In genomic region chr16:81624718-81625543, GRCh38 we compare ENCODE assay signal across 11 cellular contexts.
A peak's percentile ranks its signal among the peaks of the same experiment; 100 is the strongest.
DNase-seq lines count a peak whose midpoint lies in the region; ATAC-seq and TF ChIP-seq lines count a peak whose summit lies in the region.
"Had no signal": no experiment of that assay in that cellular context is flagged by ENCODE, and none has a peak within 500 bp of the region (broad histone marks: within the 10 kb centered on the region; RNA-seq: fewer than 3 reads in every experiment).

No MANE protein-coding gene starts in this region.

- CTCF ChIA-PET in HEK293 (lab: Yijun Ruan, JAX), result interaction anchor here (0.6 to 1.2 kb wide), 5 partner anchors 17 to 261 kb away, joined by 3 to 6 read pairs (median 3); no protein-coding TSS in a partner anchor

- H3K9me3 Mint-ChIP-seq in CD4-positive, CD25-positive, alpha-beta regulatory T cell, result no peaks in the 10 kb centered on the region
- H3K9me3 Mint-ChIP-seq: natural killer cell had no signal

- H3K27me3 ChIP-seq in CD4-positive, CD25-positive, alpha-beta regulatory T cell (ENCODE audit: control insufficient read depth, insufficient read depth, low read length), result no peaks in the 10 kb centered on the region
- H3K27me3 ChIP-seq in dorsolateral prefrontal cortex, result no peaks in the 10 kb centered on the region

- H3K27ac ChIP-seq in CD4-positive, CD25-positive, alpha-beta regulatory T cell (ENCODE audit: insufficient read depth, low read length, poor library complexity, severe bottlenecking), result no peak overlapping the region
- H3K27ac ChIP-seq in HEK293 (ENCODE audit: extremely low read depth, low read depth, low read length) (no peak overlapping the region), dorsolateral prefrontal cortex (peak overlapping the region in 22 of 59 donors; percentile 2 to 73 (median 30))

- peaks cover 2% of the 10 kb centered on the region for H3K36me3 ChIP-seq in CD4-positive, CD25-positive, alpha-beta regulatory T cell (ENCODE audit: control insufficient read depth, insufficient read depth, low read length)
- H3K36me3 ChIP-seq in HEK293 (ENCODE audit: control insufficient read depth in 2 of 2, insufficient read depth in 1 of 2, low read length in 2 of 2), result peaks cover 0 to 11% of the 10 kb centered on the region in 2 experiments; a peak in 1 of 3 replicates

- ATAC-seq in CD4-positive, CD25-positive, alpha-beta regulatory T cell (ENCODE audit: low read depth in 2 of 2), result no peak
- ATAC-seq in GM18867 (IDR thresholded peaks at IDR 0.05; ENCODE audit: unreplicated experiment), result no peak
- ATAC-seq in HG02870 (IDR thresholded peaks at IDR 0.05; ENCODE audit: unreplicated experiment), result no peak

- no peaks in the 10 kb centered on the region for H3K27me3 Mint-ChIP-seq in CD4-positive, CD25-positive, alpha-beta regulatory T cell

- H3K9me3 ChIP-seq in CD4-positive, CD25-positive, alpha-beta regulatory T cell (ENCODE audit: control insufficient read depth in 2 of 2, low read length in 2 of 2), result no peaks in the 10 kb centered on the region
- H3K9me3 ChIP-seq in HEK293 (ENCODE audit: control insufficient read depth, insufficient read depth, low read depth, low read length), result no peaks in the 10 kb centered on the region

- intact Hi-C loops in dorsolateral prefrontal cortex (cut with DNase I), result loop anchor here (5.0 to 10.0 kb wide), 3 partner anchors 72 to 220 kb away; no protein-coding TSS in a partner anchor

- peaks cover 6 to 14% (median 9%) of the 10 kb centered on the region in 4 donors for H3K4me1 Mint-ChIP-seq in CD4-positive, CD25-positive, alpha-beta regulatory T cell

- no peak for TF ChIP-seq CTCF in HEK293 (tag by site-specific recombination; IDR thresholded peaks at IDR 0.05)
- TF ChIP-seq CTCF in dorsolateral prefrontal cortex (IDR thresholded peaks at IDR 0.05 in 54 of 56, conservative IDR thresholded peaks at IDR 0.05 in 2 of 56; ENCODE audit: low read depth in 1 of 56, partially characterized antibody in 56 of 56), result no peak

- peaks cover 11% of the 10 kb centered on the region for H3K36me3 Mint-ChIP-seq in CD4-positive, CD25-positive, alpha-beta regulatory T cell
- H3K36me3 Mint-ChIP-seq: natural killer cell had no signal

- H3K4me3 Mint-ChIP-seq in CD4-positive, CD25-positive, alpha-beta regulatory T cell, result no peak overlapping the region
- H3K4me3 Mint-ChIP-seq: natural killer cell had no signal

- H3K27ac Mint-ChIP-seq in CD4-positive, CD25-positive, alpha-beta regulatory T cell, result peak overlapping the region; percentile 63 to 78 (median 78)

- no peaks in the 10 kb centered on the region for H3K4me1 ChIP-seq in CD4-positive, CD25-positive, alpha-beta regulatory T cell (ENCODE audit: control insufficient read depth, insufficient read depth, low read length, poor library complexity, severe bottlenecking)
- H3K4me1 ChIP-seq in HEK293 (ENCODE audit: control insufficient read depth, insufficient read depth, low read length), result no peaks in the 10 kb centered on the region

- H3K4me3 ChIP-seq in CD4-positive, CD25-positive, alpha-beta regulatory T cell (ENCODE audit: low read depth, low read length), result no peak overlapping the region
- H3K4me3 ChIP-seq in HEK293 (ENCODE audit: low read depth, low read length) (no peak overlapping the region), dorsolateral prefrontal cortex (no peak overlapping the region)

- POLR2A ChIA-PET in HEK293 (lab: Yijun Ruan, JAX), result no interaction called here

- DNase-seq in CD4-positive, CD25-positive, alpha-beta regulatory T cell, result no peak
- peak; percentile 36 for DNase-seq in astrocyte of the hippocampus (ENCODE audit: low read depth, low spot score)
- peak; percentile 62 for DNase-seq in myocyte (ENCODE audit: low read depth)
- no peak for DNase-seq in AG08395 (ENCODE audit: low spot score)
- no peak for DNase-seq in dorsolateral prefrontal cortex
- DNase-seq: effector memory CD4-positive, alpha-beta T cell; natural killer cell; NCI-H2029 treated with DMSO at 0.1 percent for 48 hours had no signal

TF ChIP-seq in HEK293, 187 proteins besides CTCF, POLR2A, EP300 and RAD21:
- no peak for TF ChIP-seq ZNF654 (tag by site-specific recombination; IDR thresholded peaks at IDR 0.05; ENCODE audit: low read depth)
- TF ChIP-seq BCL6B (tag by site-specific recombination; IDR thresholded peaks at IDR 0.05), result no peak
- no peak for TF ChIP-seq PRDM2 (tag by site-specific recombination; IDR thresholded peaks at IDR 0.05; ENCODE audit: borderline replicate concordance)
- TF ChIP-seq SP7 (tag by site-specific recombination; IDR thresholded peaks at IDR 0.05), result no peak
- TF ChIP-seq TCF7L2 (IDR thresholded peaks at IDR 0.05; ENCODE audit: borderline replicate concordance, low read depth, low read length), result no peak
- 0 out of 2 replicates have a peak, but pooled peaks have one; percentile 24 for TF ChIP-seq KLF17 (tag by site-specific recombination; IDR thresholded peaks at IDR 0.05)

Comparison
In these comparisons a context has a peak if more than half of its experiments do, and no peak if none do; other contexts are left out.
1. DNase-seq: peak in astrocyte of the hippocampus (single experiment) and myocyte (single experiment); none in CD4-positive, CD25-positive, alpha-beta regulatory T cell (0 of 3), AG08395 (single experiment) and dorsolateral prefrontal cortex (0 of 10).